In genomic region chr19:3761382-3762129, GRCh38 we compare ENCODE assay signal across 8 cellular contexts. TPM values are rescaled to one million over a fixed set of nuclear protein-coding genes. Genes with fewer than 3 reads are reported as not detected.
DNase-seq lines count a peak whose midpoint lies in the region; ATAC-seq and TF ChIP-seq lines count a peak whose summit lies in the region.

APBA3 (minus strand) TSS chr19:3761692; CDS start chr19:3760264, 1,428 bp downstream.

- TF ChIP-seq RAD21 in Ishikawa (IDR thresholded peaks at IDR 0.05; ENCODE audit: low read depth) = peak; percentile 38; the same call in 1 of the 2 replicates

- peak within 1 kb of the TSS; percentile 100 for H3K27ac Mint-ChIP-seq in CD8-positive, alpha-beta memory T cell

- H3K36me3 ChIP-seq in CD8-positive, alpha-beta memory T cell (ENCODE audit: insufficient read depth, low read length) = peaks cover 5% of the 10 kb centered on the region
- no peaks in the 10 kb centered on the region for H3K36me3 ChIP-seq in mucosa of stomach (ENCODE audit: control insufficient read depth, insufficient read depth, low read length)

- H3K27me3 Mint-ChIP-seq in CD8-positive, alpha-beta memory T cell = peaks cover 0 to 7% of the 10 kb centered on the region in 2 donors

- H3K9me3 ChIP-seq in CD8-positive, alpha-beta memory T cell (ENCODE audit: low read length) = no peaks in the 10 kb centered on the region
- no peaks in the 10 kb centered on the region for H3K9me3 ChIP-seq in mucosa of stomach (ENCODE audit: control insufficient read depth, low read length)

- CTCF ChIA-PET in CD8-positive, alpha-beta memory T cell (lab: Charles Lee) = interaction anchor here (1.0 to 9.5 kb wide), 17 partner anchors 12 to 226 kb away, joined by 3 to 63 read pairs (median 6); partner anchors contain the start of gene MATK

- DNase-seq in CD8-positive, alpha-beta memory T cell = peak; percentile 91 to 95 (median 92)
- DNase-seq in OCI-M1 (lab: John Stamatoyannopoulos, UW) = peak; percentile 92
- peak; percentile 98 for DNase-seq in activated T-cell treated with anti-CD3 and anti-CD28 coated beads for 48 hours (ENCODE audit: low read depth)
- DNase-seq in erythroblast (lab: John Stamatoyannopoulos, UW) = peak; percentile 93 to 97
- peak; percentile 98 for DNase-seq in stimulated activated CD8-positive, alpha-beta memory T cell treated with anti-CD3 and anti-CD28 coated beads, Interleukin-4, amount 100 ng/mL, for 48 hours

- H3K9me3 Mint-ChIP-seq in CD8-positive, alpha-beta memory T cell = peaks cover 0 to 4% (median 0%) of the 10 kb centered on the region in 5 donors

- peak within 1 kb of the TSS; percentile 96 to 99 (median 98) for H3K4me3 Mint-ChIP-seq in CD8-positive, alpha-beta memory T cell

- ATAC-seq in GM21423 (IDR thresholded peaks at IDR 0.05; ENCODE audit: unreplicated experiment) = peak; percentile 51

- peak within 1 kb of the TSS; percentile 98 for H3K4me3 ChIP-seq in CD8-positive, alpha-beta memory T cell (ENCODE audit: low read length)
- H3K4me3 ChIP-seq in mucosa of stomach (ENCODE audit: low read length) = peak within 1 kb of the TSS; percentile 89

- TF ChIP-seq EP300 in Ishikawa (IDR thresholded peaks at IDR 0.05; ENCODE audit: borderline replicate concordance) = no peak

- POLR2A ChIA-PET in CD8-positive, alpha-beta memory T cell (lab: Charles Lee) = interaction anchor here (0.8 to 2.4 kb wide), 6 partner anchors 20 to 485 kb away, joined by 3 to 29 read pairs (median 6); partner anchors contain the start of gene YJU2

- peaks cover 41% of the 10 kb centered on the region for H3K4me1 ChIP-seq in CD8-positive, alpha-beta memory T cell (ENCODE audit: insufficient read depth, low read length)
- H3K4me1 ChIP-seq in mucosa of stomach (ENCODE audit: control insufficient read depth, insufficient read depth, low read length) = peaks cover 22% of the 10 kb centered on the region

- H3K36me3 Mint-ChIP-seq in CD8-positive, alpha-beta memory T cell = peaks cover 0 to 51% (median 2%) of the 10 kb centered on the region in 3 donors

- peak within 1 kb of the TSS; percentile 95 for H3K9ac ChIP-seq in mucosa of stomach (ENCODE audit: low read length)

- H3K27me3 ChIP-seq in CD8-positive, alpha-beta memory T cell (ENCODE audit: insufficient read depth, low read length, poor library complexity, severe bottlenecking) = no peaks in the 10 kb centered on the region
- H3K27me3 ChIP-seq in mucosa of stomach (ENCODE audit: control insufficient read depth, insufficient read depth, low read length) = no peaks in the 10 kb centered on the region

- H3K27ac ChIP-seq in CD8-positive, alpha-beta memory T cell (ENCODE audit: low read depth, low read length) = peak within 1 kb of the TSS; percentile 100

- TF ChIP-seq POLR2A in erythroblast (IDR thresholded peaks at IDR 0.05; ENCODE audit: low read length) = peak; percentile 53

- H3K4me1 Mint-ChIP-seq in CD8-positive, alpha-beta memory T cell = peaks cover 42 to 68% (median 44%) of the 10 kb centered on the region in 3 donors

TF ChIP-seq in Ishikawa, 13 proteins besides CTCF, POLR2A, EP300 and RAD21:
- TF ChIP-seq CREB1 (IDR thresholded peaks at IDR 0.05; ENCODE audit: low read depth) = no peak
- peak; percentile 73 for TF ChIP-seq TAF1 (IDR thresholded peaks at IDR 0.05; ENCODE audit: low read depth)
- no peak for TF ChIP-seq NFIC (IDR thresholded peaks at IDR 0.05)
- TF ChIP-seq FOXM1 (IDR thresholded peaks at IDR 0.05; ENCODE audit: borderline replicate concordance, low read depth) = no peak
- TF ChIP-seq ZBTB7A (IDR thresholded peaks at IDR 0.05; ENCODE audit: low read depth) = peak; percentile 73; the same call in 1 of the 2 replicates
- TF ChIP-seq, protein P1, sequence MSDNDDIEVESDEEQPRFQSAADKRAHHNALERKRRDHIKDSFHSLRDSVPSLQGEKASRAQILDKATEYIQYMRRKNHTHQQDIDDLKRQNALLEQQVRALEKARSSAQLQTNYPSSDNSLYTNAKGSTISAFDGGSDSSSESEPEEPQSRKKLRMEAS (IDR thresholded peaks at IDR 0.05) = peak; percentile 66; the same call in 1 of the 2 replicates
- TF ChIP-seq, protein P2, sequence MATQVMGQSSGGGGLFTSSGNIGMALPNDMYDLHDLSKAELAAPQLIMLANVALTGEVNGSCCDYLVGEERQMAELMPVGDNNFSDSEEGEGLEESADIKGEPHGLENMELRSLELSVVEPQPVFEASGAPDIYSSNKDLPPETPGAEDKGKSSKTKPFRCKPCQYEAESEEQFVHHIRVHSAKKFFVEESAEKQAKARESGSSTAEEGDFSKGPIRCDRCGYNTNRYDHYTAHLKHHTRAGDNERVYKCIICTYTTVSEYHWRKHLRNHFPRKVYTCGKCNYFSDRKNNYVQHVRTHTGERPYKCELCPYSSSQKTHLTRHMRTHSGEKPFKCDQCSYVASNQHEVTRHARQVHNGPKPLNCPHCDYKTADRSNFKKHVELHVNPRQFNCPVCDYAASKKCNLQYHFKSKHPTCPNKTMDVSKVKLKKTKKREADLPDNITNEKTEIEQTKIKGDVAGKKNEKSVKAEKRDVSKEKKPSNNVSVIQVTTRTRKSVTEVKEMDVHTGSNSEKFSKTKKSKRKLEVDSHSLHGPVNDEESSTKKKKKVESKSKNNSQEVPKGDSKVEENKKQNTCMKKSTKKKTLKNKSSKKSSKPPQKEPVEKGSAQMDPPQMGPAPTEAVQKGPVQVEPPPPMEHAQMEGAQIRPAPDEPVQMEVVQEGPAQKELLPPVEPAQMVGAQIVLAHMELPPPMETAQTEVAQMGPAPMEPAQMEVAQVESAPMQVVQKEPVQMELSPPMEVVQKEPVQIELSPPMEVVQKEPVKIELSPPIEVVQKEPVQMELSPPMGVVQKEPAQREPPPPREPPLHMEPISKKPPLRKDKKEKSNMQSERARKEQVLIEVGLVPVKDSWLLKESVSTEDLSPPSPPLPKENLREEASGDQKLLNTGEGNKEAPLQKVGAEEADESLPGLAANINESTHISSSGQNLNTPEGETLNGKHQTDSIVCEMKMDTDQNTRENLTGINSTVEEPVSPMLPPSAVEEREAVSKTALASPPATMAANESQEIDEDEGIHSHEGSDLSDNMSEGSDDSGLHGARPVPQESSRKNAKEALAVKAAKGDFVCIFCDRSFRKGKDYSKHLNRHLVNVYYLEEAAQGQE (IDR thresholded peaks at IDR 0.05; ENCODE audit: low read depth) = no peak
- TF ChIP-seq TEAD4 (IDR thresholded peaks at IDR 0.05) = no peak
- peak; percentile 57; the same call in 1 of the 2 replicates for TF ChIP-seq EGR1 (IDR thresholded peaks at IDR 0.05)
- TF ChIP-seq CEBPB (IDR thresholded peaks at IDR 0.05) = no peak
- peak; percentile 55; the same call in 1 of the 2 replicates for TF ChIP-seq YY1 (IDR thresholded peaks at IDR 0.05; ENCODE audit: low read depth)
- TF ChIP-seq USF1 (IDR thresholded peaks at IDR 0.05) = no peak
- peak; percentile 43; the same call in 1 of the 2 replicates for TF ChIP-seq TCF12 (IDR thresholded peaks at IDR 0.05; ENCODE audit: low read depth)

RNA-seq across cellular contexts. Expression of gene APBA3, which starts in this region (rescaled TPM):
- 10 to 100 TPM; 36.3 to 39.0 TPM for total RNA-seq in CD8-positive, alpha-beta memory T cell
- polyA plus RNA-seq in CD8-positive, alpha-beta memory T cell = 40.8 TPM

Comparison
In these comparisons a context has a peak if more than half of its experiments do, and no peak if none do; other contexts are left out.
1. Peak in every context shown above with its lines: DNase-seq, ATAC-seq, H3K4me3 ChIP-seq and H3K27ac ChIP-seq.